Comparison of ENCODE assay signal across 9 cellular contexts in the genomic region with DNA sequence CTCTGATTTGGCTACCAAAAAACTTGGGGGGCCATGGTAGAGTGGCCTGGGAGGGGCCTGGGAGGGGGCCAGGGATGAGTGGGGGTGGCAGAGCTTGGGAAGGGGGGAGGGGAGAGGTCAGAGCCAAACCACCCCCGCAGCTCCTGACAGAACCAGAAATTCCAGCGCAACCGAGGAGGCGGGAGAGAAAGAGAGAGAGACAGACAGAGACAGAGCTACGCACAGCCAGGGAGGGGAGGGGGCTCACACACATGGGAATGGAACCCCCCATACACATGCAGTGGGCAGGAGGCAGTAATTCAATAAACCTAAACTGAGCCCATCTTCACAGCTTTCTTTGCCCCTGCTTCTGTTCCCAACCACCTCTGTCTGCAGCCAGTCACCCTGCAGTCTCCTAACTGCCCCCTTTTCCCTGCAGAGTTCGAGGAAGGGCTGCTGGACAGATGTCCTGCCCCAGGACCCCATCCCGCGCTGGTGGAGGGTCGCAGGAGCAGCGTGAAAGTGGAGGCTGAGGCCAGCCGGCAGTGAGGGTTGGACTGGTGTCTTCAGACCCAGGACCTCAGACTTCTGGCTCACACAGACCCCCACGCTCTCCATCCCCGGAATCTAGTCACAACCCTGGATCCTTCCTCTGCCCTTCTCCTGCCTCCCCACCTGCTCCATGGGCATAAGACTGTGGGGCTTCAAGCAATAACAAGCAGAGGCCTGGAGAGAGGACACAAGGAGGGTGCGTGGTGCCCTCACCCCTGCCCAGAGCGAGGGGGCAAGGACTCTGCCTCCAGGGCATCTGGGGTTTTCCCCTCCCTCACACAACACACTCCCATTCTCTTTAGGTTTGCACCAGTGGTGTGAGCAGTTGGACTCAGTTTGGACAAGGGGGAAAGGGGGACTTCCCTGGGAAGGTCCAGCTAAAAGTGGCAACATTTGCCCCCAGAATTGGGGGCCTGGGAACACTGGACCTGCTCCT. TPM values are rescaled to one million over a fixed set of nuclear protein-coding genes. Genes with fewer than 3 reads are reported as not detected.
DNase-seq lines count a peak whose midpoint lies in the region; ATAC-seq and TF ChIP-seq lines count a peak whose summit lies in the region.
"Had no signal": no experiment of that assay in that cellular context is flagged by ENCODE, and none has a peak within 500 bp of the region (broad histone marks: within the 10 kb centered on the region; RNA-seq: fewer than 3 reads in every experiment).

No MANE protein-coding gene starts in this region.

- H3K36me3 ChIP-seq in SK-N-SH (replicated peaks in 1 of 2; ENCODE audit: control insufficient read depth in 1 of 2, insufficient read depth in 2 of 2, low read length in 1 of 2) (peaks cover 28 to 46% of the 10 kb centered on the region in 2 experiments), adrenal gland (replicated peaks in 1 of 2) (peaks cover 0 to 77% of the 10 kb centered on the region in 2 donors), left lung (peaks cover 0 to 80% of the 10 kb centered on the region in 2 donors), thoracic aorta (peaks cover 60% of the 10 kb centered on the region)

- TF ChIP-seq CTCF in SK-N-SH (IDR thresholded peaks at IDR 0.05) (no peak), adrenal gland (IDR thresholded peaks at IDR 0.05) (no peak), left lung (IDR thresholded peaks at IDR 0.05) (no peak), thoracic aorta (IDR thresholded peaks at IDR 0.05) (no peak)

- H3K27ac ChIP-seq in SK-N-SH (ENCODE audit: low read depth in 2 of 2, low read length in 1 of 2) (no peak overlapping the region), adrenal gland (peak overlapping the region in 3 of 5 donors; percentile 47 to 73 (median 61)), left lung (peak overlapping the region; percentile 58 to 69), thoracic aorta (peak overlapping the region; percentile 86 to 87)

- POLR2A ChIA-PET in SK-N-SH (lab: Yijun Ruan, JAX), result no interaction called here

- ATAC-seq in SK-N-SH treated with all-trans-retinoic acid at 6 μM for 48 hours (no peak), left lung (no peak), thoracic aorta (ENCODE audit: insufficient number of reproducible peaks, low FRiP score, low read depth) (no peak), GM21825 (IDR thresholded peaks at IDR 0.05; ENCODE audit: unreplicated experiment) (no peak)

- DNase-seq in SK-N-SH (peak; percentile 3), adrenal gland (peak in 3 of 7 donors; percentile 13 to 54 (median 30)), left lung (no peak), thoracic aorta (ENCODE audit: low spot score) (no peak), MV-4-11 (lab: John Stamatoyannopoulos, UW) (no peak), dermis blood vessel endothelial cell (no peak)
- DNase-seq: MM.1S had no signal

- H3K4me1 ChIP-seq in SK-N-SH (ENCODE audit: control insufficient read depth in 1 of 2, insufficient read depth in 2 of 2, low read depth in 1 of 2, low read length in 1 of 2) (peaks cover 9 to 20% of the 10 kb centered on the region in 2 experiments; a peak in 2 of 4 replicates), adrenal gland (replicated peaks in 1 of 2) (peaks cover 8 to 43% of the 10 kb centered on the region in 2 donors), left lung (peaks cover 28 to 64% of the 10 kb centered on the region in 2 donors), thoracic aorta (ENCODE audit: control insufficient read depth in 1 of 2, low read depth in 2 of 2) (peaks cover 33 to 49% of the 10 kb centered on the region in 2 donors)

- peaks cover 35% of the 10 kb centered on the region for H3K79me2 ChIP-seq in SK-N-SH (ENCODE audit: insufficient read depth)

- TF ChIP-seq POLR2A in adrenal gland (IDR thresholded peaks at IDR 0.05), result peak in 1 of 2 donors; percentile 3

- peaks cover 5% of the 10 kb centered on the region for H3F3A ChIP-seq in SK-N-SH (replicated peaks; ENCODE audit: insufficient read depth)

- TF ChIP-seq RAD21 in SK-N-SH (IDR thresholded peaks at IDR 0.05; ENCODE audit: low read length), result no peak

- peaks cover 35% of the 10 kb centered on the region for H4K20me1 ChIP-seq in SK-N-SH (ENCODE audit: insufficient read depth)

- H3K9me3 ChIP-seq in SK-N-SH (no peaks in the 10 kb centered on the region), adrenal gland (replicated peaks in 1 of 3) (no peaks in the 10 kb centered on the region), left lung (no peaks in the 10 kb centered on the region), thoracic aorta (no peaks in the 10 kb centered on the region)

- CTCF ChIA-PET in SK-N-SH (lab: Yijun Ruan, JAX), result interaction anchor here (1.0 to 23.2 kb wide), 9 partner anchors 11 to 81 kb away, joined by 3 to 339 read pairs (median 16); a partner anchor contains a TSS

- H3K9ac ChIP-seq in SK-N-SH, result no peak overlapping the region

- intact Hi-C loops in adrenal gland (cut with DNase I) (no loop called here), left lung (cut with DNase I) (no loop called here)

- H3K9me2 ChIP-seq in SK-N-SH, result no peaks in the 10 kb centered on the region

- H3K27me3 ChIP-seq in SK-N-SH (ENCODE audit: insufficient read depth), result no peaks in the 10 kb centered on the region
- no peaks in the 10 kb centered on the region for H3K27me3 ChIP-seq in adrenal gland
- H3K27me3 ChIP-seq in left lung, result peaks cover 0 to 4% of the 10 kb centered on the region in 2 donors
- no peaks in the 10 kb centered on the region for H3K27me3 ChIP-seq in thoracic aorta (replicated peaks; ENCODE audit: insufficient read depth)

- 89% methylated on average over 15 of the region's 15 CpGs for WGBS in SK-N-SH (ENCODE audit: low lambda C conversion rate)
- 46 to 53% (median 49%) methylated on average over 9 to 15 of the region's 15 CpGs for WGBS in adrenal gland, 4 donors

- H2AFZ ChIP-seq in SK-N-SH (ENCODE audit: low read depth), result no peak overlapping the region

- TF ChIP-seq EP300 in SK-N-SH (IDR thresholded peaks at IDR 0.05; ENCODE audit: borderline replicate concordance in 1 of 2, low read depth in 1 of 2, low read length in 1 of 2), result no peak

- H3K4me2 ChIP-seq in SK-N-SH, result no peak overlapping the region; the same call in 1 of the 2 replicates

- H3K4me3 ChIP-seq in SK-N-SH (ENCODE audit: low read depth in 2 of 2, low read length in 1 of 2) (no peak overlapping the region), adrenal gland (no peak overlapping the region), left lung (no peak overlapping the region), thoracic aorta (peak overlapping the region; percentile 52)

TF ChIP-seq in SK-N-SH, 30 proteins besides CTCF, POLR2A, EP300 and RAD21 (continues in another document):
- TF ChIP-seq CHD2 (IDR thresholded peaks at IDR 0.05; ENCODE audit: low read length, partially characterized antibody), result no peak

RNA-seq across cellular contexts. Expression of a gene that starts 5.6 kb away (rescaled TPM):
- polyA plus RNA-seq in SK-N-SH (2012; rRNA removed) (23.7 and 24.9 TPM in 2 replicates), adrenal gland (10 to 100 TPM in 2 of 3 donors, 1 to 10 TPM in 1; 9.4 to 64.6 (median 56.9) TPM)
- polyA plus RNA-seq in SK-N-SH (2012; cell fraction: cytosol; rRNA removed), result 12.7 and 18.9 TPM in 2 replicates
- 24.3 and 28.0 TPM in 2 replicates for polyA plus RNA-seq in SK-N-SH (2012; cell fraction: nucleus; rRNA removed)
- total RNA-seq in adrenal gland (10 to 100 TPM; 16.8 to 36.0 (median 18.7) TPM), left lung (10 to 100 TPM; 28.4 to 40.1 TPM), thoracic aorta (10 to 100 TPM; 30.5 to 39.3 TPM), dermis blood vessel endothelial cell (9.6 and 26.9 TPM in 2 replicates)

RNA-seq across cellular contexts. Expression of a gene that starts 15.9 kb away (rescaled TPM):
- polyA plus RNA-seq in SK-N-SH (2012; rRNA removed), result 6.2 and 8.8 TPM in 2 replicates
- polyA plus RNA-seq in SK-N-SH (2012; cell fraction: cytosol; rRNA removed), result 7.0 and 7.1 TPM in 2 replicates
- 13.4 and 24.8 TPM in 2 replicates for polyA plus RNA-seq in SK-N-SH (2012; cell fraction: nucleus; rRNA removed)
- total RNA-seq in adrenal gland, result 10 to 100 TPM in 3 of 8 donors, 1 to 10 TPM in 5; 5.8 to 16.4 (median 8.8) TPM
- 1 to 10 TPM; 2.7 to 5.7 (median 3.1) TPM for polyA plus RNA-seq in adrenal gland
- total RNA-seq in left lung, result 10 to 100 TPM; 16.4 to 17.9 TPM
- 1 to 10 TPM; 6.6 to 6.9 TPM for total RNA-seq in thoracic aorta
- total RNA-seq in dermis blood vessel endothelial cell, result 7.8 and 10.7 TPM in 2 replicates

RNA-seq across cellular contexts. Expression of a gene that starts 16.7 kb away (rescaled TPM):
- 0.15 and 0.42 TPM in 2 replicates for polyA plus RNA-seq in SK-N-SH (2012; rRNA removed)
- polyA plus RNA-seq in SK-N-SH (2012; cell fraction: cytosol; rRNA removed), result 0.05 and 0.19 TPM in 2 replicates
- polyA plus RNA-seq in SK-N-SH (2012; cell fraction: nucleus; rRNA removed), result 0.73 and 0.83 TPM in 2 replicates
- total RNA-seq in adrenal gland, result 100 to 1,000 TPM; 109 to 227 (median 155) TPM
- 100 to 1,000 TPM; 102 to 321 (median 177) TPM for polyA plus RNA-seq in adrenal gland
- 100 to 1,000 TPM; 200 to 237 TPM for total RNA-seq in left lung
- 100 to 1,000 TPM; 133 to 185 TPM for total RNA-seq in thoracic aorta
- total RNA-seq in dermis blood vessel endothelial cell, result 39.6 and 40.5 TPM in 2 replicates

RNA-seq across cellular contexts. Expression of a gene that starts 33.8 kb away (rescaled TPM):
- polyA plus RNA-seq in SK-N-SH (2012; rRNA removed) (18.8 and 55.0 TPM in 2 replicates), adrenal gland (10 to 100 TPM; 21.2 to 81.0 (median 59.2) TPM)
- 22.3 and 34.9 TPM in 2 replicates for polyA plus RNA-seq in SK-N-SH (2012; cell fraction: cytosol; rRNA removed)
- 127 and 168 TPM in 2 replicates for polyA plus RNA-seq in SK-N-SH (2012; cell fraction: nucleus; rRNA removed)
- total RNA-seq in adrenal gland (100 to 1,000 TPM; 126 to 307 (median 179) TPM), left lung (100 to 1,000 TPM; 228 to 325 TPM), thoracic aorta (100 to 1,000 TPM; 663 to 755 TPM), dermis blood vessel endothelial cell (1.7 and 3.2 TPM in 2 replicates)

RNA-seq across cellular contexts. Expression of a gene that starts 44.5 kb away (rescaled TPM):
- polyA plus RNA-seq in SK-N-SH (2012; rRNA removed) (not detected in 2 replicates), adrenal gland (under 1 TPM; 0.46 to 0.88 (median 0.64) TPM)
- not detected in 2 replicates for polyA plus RNA-seq in SK-N-SH (2012; cell fraction: cytosol; rRNA removed)
- 0.11 TPM in 1 of 2 replicates, not detected in the other for polyA plus RNA-seq in SK-N-SH (2012; cell fraction: nucleus; rRNA removed)
- total RNA-seq in adrenal gland (1 to 10 TPM in 3 of 8 donors, under 1 TPM in 4, not detected in 1; under 0.01 to 1.6 (median 0.53) TPM), left lung (under 1 TPM; 0.26 to 0.29 TPM), thoracic aorta (1 to 10 TPM; 1.7 to 2.2 TPM), dermis blood vessel endothelial cell (not detected in 2 replicates)

Comparison
In these comparisons a context has a peak if more than half of its experiments do, and no peak if none do; other contexts are left out.
1. H3K27ac ChIP-seq: peak in adrenal gland (3 of 5), left lung (2 of 2) and thoracic aorta (2 of 2); none in SK-N-SH (0 of 2).